31 cellular contexts compared by ENCODE assay signal in genomic region chr3:82525-82924, GRCh38.
A peak's percentile ranks its signal among the peaks of the same experiment; 100 is the strongest.
DNase-seq lines count a peak whose midpoint lies in the region; TF ChIP-seq lines count a peak whose summit lies in the region.
"Had no signal": no experiment of that assay in that cellular context is flagged by ENCODE, and none has a peak within 500 bp of the region (broad histone marks: within the 10 kb centered on the region; RNA-seq: fewer than 3 reads in every experiment).

No MANE protein-coding gene starts in this region.

- no peaks in the 10 kb centered on the region for H4K20me1 ChIP-seq in neural cell (ENCODE audit: insufficient read depth)
- H4K20me1 ChIP-seq: BLaER1; BLaER1 treated with 17β-estradiol and CSF1 and Interleukin-3, amounts not matched to agents 10 nM and 100 nM had no signal

- intact Hi-C loops in dorsolateral prefrontal cortex (cut with DNase I), result no loop called here

- peaks cover 39% of the 10 kb centered on the region for H3K4me1 Mint-ChIP-seq in glutamatergic neuron (ENCODE audit: low read depth, unreplicated experiment)
- H3K4me1 Mint-ChIP-seq: B cell; CD14-positive monocyte; CD4-positive, alpha-beta memory T cell; CD4-positive, CD25-positive, alpha-beta regulatory T cell; CD8-positive, alpha-beta memory T cell had no signal

- no peaks in the 10 kb centered on the region for H3K9me2 ChIP-seq in neural cell (ENCODE audit: insufficient read depth, low read length)

- H3K36me3 ChIP-seq in neural cell (ENCODE audit: insufficient read depth, low read length), result no peaks in the 10 kb centered on the region
- H3K36me3 ChIP-seq: BE2C; BLaER1; BLaER1 treated with 17β-estradiol and CSF1 and Interleukin-3, amounts not matched to agents 10 nM and 100 nM had no signal

- no peak overlapping the region for H3K4me2 ChIP-seq in neural cell (ENCODE audit: low read length)
- H3K4me2 ChIP-seq: A549; BLaER1; BLaER1 treated with 17β-estradiol and CSF1 and Interleukin-3, amounts not matched to agents 10 nM and 100 nM had no signal

- no peak overlapping the region for H3K9ac ChIP-seq in neural cell (ENCODE audit: low read length)
- H3K9ac ChIP-seq: BLaER1; BLaER1 treated with 17β-estradiol and CSF1 and Interleukin-3, amounts not matched to agents 10 nM and 100 nM had no signal

- H3F3A ChIP-seq in neural cell (ENCODE audit: insufficient read depth, low read length, poor library complexity, severe bottlenecking), result no peaks in the 10 kb centered on the region

- H3K27ac Mint-ChIP-seq in glutamatergic neuron (ENCODE audit: unreplicated experiment), result peak overlapping the region; percentile 83
- H3K27ac Mint-ChIP-seq: B cell; CD14-positive monocyte; CD4-positive, alpha-beta memory T cell; CD4-positive, alpha-beta T cell; CD4-positive, CD25-positive, alpha-beta regulatory T cell; CD8-positive, alpha-beta memory T cell; CD8-positive, alpha-beta T cell had no signal

- no peaks in the 10 kb centered on the region for H3K9me3 ChIP-seq in neural cell (ENCODE audit: low read length)
- H3K9me3 ChIP-seq: A549; BE2C; BLaER1; BLaER1 treated with 17β-estradiol and CSF1 and Interleukin-3, amounts not matched to agents 10 nM and 100 nM; Caco-2 had no signal

- no peak for TF ChIP-seq RAD21 in neural cell (conservative IDR thresholded peaks at IDR 0.05)

- peaks cover 5% of the 10 kb centered on the region for H3K27me3 Mint-ChIP-seq in glutamatergic neuron (ENCODE audit: unreplicated experiment)
- H3K27me3 Mint-ChIP-seq: CD4-positive, CD25-positive, alpha-beta regulatory T cell had no signal

- H3K27ac ChIP-seq in neural cell (ENCODE audit: low read length), result no peak overlapping the region
- no peak overlapping the region for H3K27ac ChIP-seq in dorsolateral prefrontal cortex
- H3K27ac ChIP-seq: 22Rv1; A549; BLaER1; BLaER1 treated with 17β-estradiol and CSF1 and Interleukin-3, amounts not matched to agents 10 nM and 100 nM; C4-2B had no signal

- peak; percentile 57 for TF ChIP-seq EP300 in neural cell (conservative IDR thresholded peaks at IDR 0.05; ENCODE audit: poor library complexity, severe bottlenecking)

- DNase-seq in glutamatergic neuron (no peak), dorsolateral prefrontal cortex (no peak)
- no peak for DNase-seq in stimulated activated CD8-positive, alpha-beta memory T cell treated with anti-CD3 and anti-CD28 coated beads, Interleukin-4, amount 100 ng/mL, for 48 hours
- DNase-seq: 8988T; ACHN; AML-193; BE2C; C1 segment of cervical spinal cord; Caco-2; Calu3; CD4-positive, alpha-beta memory T cell; CD4-positive, alpha-beta T cell; CD4-positive, CD25-positive, alpha-beta regulatory T cell; CD8-positive, alpha-beta memory T cell; CD8-positive, alpha-beta T cell; COR-L47; DMS 273 treated with DMSO at 0.1 percent for 48 hours; DMS153; DMS53; DMS79; DMS79 treated with DMSO at 0.1 percent for 48 hours; DND-41; EL had no signal

- H3K79me2 ChIP-seq in neural cell (replicated peaks; ENCODE audit: insufficient read depth, low read length), result no peaks in the 10 kb centered on the region

- TF ChIP-seq CTCF in glutamatergic neuron (IDR thresholded peaks at IDR 0.05; ENCODE audit: partially characterized antibody, unreplicated experiment) (no peak), neural cell (IDR thresholded peaks at IDR 0.05; ENCODE audit: poor library complexity, severe bottlenecking) (no peak), dorsolateral prefrontal cortex (IDR thresholded peaks at IDR 0.05 in 54 of 56, conservative IDR thresholded peaks at IDR 0.05 in 2 of 56; ENCODE audit: low read depth in 1 of 56, partially characterized antibody in 56 of 56) (no peak)

- H3K9me3 Mint-ChIP-seq in glutamatergic neuron (ENCODE audit: unreplicated experiment), result peaks cover 12% of the 10 kb centered on the region
- H3K9me3 Mint-ChIP-seq: CD4-positive, alpha-beta T cell; CD8-positive, alpha-beta T cell had no signal

- no peaks in the 10 kb centered on the region for H3K36me3 Mint-ChIP-seq in glutamatergic neuron (ENCODE audit: unreplicated experiment)
- H3K36me3 Mint-ChIP-seq: CD14-positive monocyte; CD4-positive, alpha-beta memory T cell; CD4-positive, CD25-positive, alpha-beta regulatory T cell; CD8-positive, alpha-beta memory T cell; CD8-positive, alpha-beta T cell had no signal

- no peak overlapping the region for H3K4me3 ChIP-seq in neural cell (ENCODE audit: low read length)
- no peak overlapping the region for H3K4me3 ChIP-seq in dorsolateral prefrontal cortex
- H3K4me3 ChIP-seq: A549; BLaER1; BLaER1 treated with 17β-estradiol and CSF1 and Interleukin-3, amounts not matched to agents 10 nM and 100 nM had no signal

- no peaks in the 10 kb centered on the region for H3K27me3 ChIP-seq in neural cell (ENCODE audit: insufficient read depth, low read depth, low read length)
- H3K27me3 ChIP-seq in dorsolateral prefrontal cortex, result no peaks in the 10 kb centered on the region
- H3K27me3 ChIP-seq: BE2C; BLaER1; BLaER1 treated with 17β-estradiol and CSF1 and Interleukin-3, amounts not matched to agents 10 nM and 100 nM had no signal

- no peak overlapping the region for H2AFZ ChIP-seq in neural cell (ENCODE audit: low read depth, low read length)

- H3K4me3 Mint-ChIP-seq in glutamatergic neuron (ENCODE audit: unreplicated experiment), result peak overlapping the region; percentile 66
- H3K4me3 Mint-ChIP-seq: B cell; CD14-positive monocyte; CD4-positive, alpha-beta memory T cell; CD4-positive, alpha-beta T cell; CD4-positive, CD25-positive, alpha-beta regulatory T cell; CD8-positive, alpha-beta memory T cell; CD8-positive, alpha-beta T cell had no signal

TF ChIP-seq in neural cell, 6 proteins besides CTCF, POLR2A, EP300 and RAD21:
- TF ChIP-seq EZH2 (IDR thresholded peaks at IDR 0.05; ENCODE audit: borderline replicate concordance, insufficient read depth, low read length, poor library complexity, severe bottlenecking) (no peak), POLR2AphosphoS5 (IDR thresholded peaks at IDR 0.05) (peak; percentile 71)
